8 cellular contexts compared by ENCODE assay signal in the genomic region with DNA sequence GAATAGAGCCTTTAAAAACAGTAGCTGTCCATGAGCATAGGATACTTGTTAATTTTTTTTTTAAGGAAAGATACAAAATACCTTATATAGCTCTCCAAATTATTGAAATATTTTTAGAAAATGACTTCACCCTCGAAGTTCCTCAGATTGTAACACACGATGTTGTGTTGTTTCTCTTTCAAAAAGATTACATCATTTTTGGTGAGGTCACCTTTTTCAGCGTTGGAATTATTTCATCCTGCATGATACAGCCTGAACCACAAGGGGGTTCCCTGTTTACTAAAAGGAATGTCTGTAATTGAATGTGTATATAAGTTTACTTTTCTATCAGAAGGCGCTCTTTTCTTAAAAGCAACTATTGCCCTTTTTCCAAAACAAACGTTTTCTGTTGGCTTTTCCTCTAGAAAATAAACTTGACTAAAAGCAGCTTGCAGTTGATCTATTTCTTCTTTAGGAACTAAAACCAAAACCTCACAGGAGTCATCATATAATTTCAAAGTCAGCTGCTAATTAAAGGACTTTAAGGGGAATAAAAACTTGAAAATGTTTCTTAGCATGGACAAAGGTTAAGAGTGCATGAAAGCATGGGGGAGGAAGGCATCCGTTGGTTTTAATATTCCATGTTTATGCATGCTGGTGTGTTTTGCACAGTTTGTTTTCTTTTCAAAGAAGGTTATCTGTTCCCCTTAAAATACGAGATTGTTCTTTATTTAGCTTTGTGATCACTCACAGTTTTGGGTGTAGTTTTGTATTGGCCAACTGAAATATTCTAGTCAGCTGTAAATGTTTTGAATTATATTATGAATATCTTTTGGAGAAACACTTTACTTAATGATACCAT. TPM values are rescaled to one million over a fixed set of nuclear protein-coding genes. Genes with fewer than 3 reads are reported as not detected.
DNase-seq lines count a peak whose midpoint lies in the region; ATAC-seq and TF ChIP-seq lines count a peak whose summit lies in the region.

No MANE protein-coding gene starts in this region.

- H3K36me3 Mint-ChIP-seq in brain = peaks cover 21% of the 10 kb centered on the region

- peak; percentile 49; the same call in 2 of the 3 replicates for TF ChIP-seq CTCF in GM12872 (IDR thresholded peaks at IDR 0.05; ENCODE audit: insufficient read depth, low read depth, low read length)
- no peak for TF ChIP-seq CTCF in brain (conservative IDR thresholded peaks at IDR 0.05)

- H3K9me3 Mint-ChIP-seq in brain = no peaks in the 10 kb centered on the region
- H3K9me3 Mint-ChIP-seq in stimulated activated naive CD8-positive, alpha-beta T cell treated with anti-CD3 and anti-CD28 coated beads, Interleukin-15, amount 100 ng/mL, for 72 hours = no peaks in the 10 kb centered on the region

- DNase-seq in AG08396 (ENCODE audit: low spot score) (peak; percentile 68), NCI-H2227 (lab: John Stamatoyannopoulos, UW; ENCODE audit: unreplicated experiment) (peak; percentile 37), iris pigment epithelial cell (ENCODE audit: low read depth) (peak; percentile 94), ureter (ENCODE audit: low spot score) (no peak)
- DNase-seq in stimulated activated naive CD8-positive, alpha-beta T cell treated with anti-CD3 and anti-CD28 coated beads, Interleukin-15, amount 100 ng/mL, for 72 hours = no peak

- no peaks in the 10 kb centered on the region for H3K27me3 Mint-ChIP-seq in brain
- H3K27me3 Mint-ChIP-seq in stimulated activated naive CD8-positive, alpha-beta T cell treated with anti-CD3 and anti-CD28 coated beads, Interleukin-15, amount 100 ng/mL, for 72 hours = no peaks in the 10 kb centered on the region

- peak overlapping the region in 4 of 5 experiments; percentile 27 to 73 (median 30) for H3K27ac Mint-ChIP-seq in brain
- H3K27ac Mint-ChIP-seq in stimulated activated naive CD8-positive, alpha-beta T cell treated with anti-CD3 and anti-CD28 coated beads, Interleukin-15, amount 100 ng/mL, for 72 hours = peak overlapping the region; percentile 85 to 88

- peaks cover 46% of the 10 kb centered on the region for H3K4me1 Mint-ChIP-seq in brain
- peaks cover 51% of the 10 kb centered on the region for H3K4me1 Mint-ChIP-seq in stimulated activated naive CD8-positive, alpha-beta T cell treated with anti-CD3 and anti-CD28 coated beads, Interleukin-15, amount 100 ng/mL, for 72 hours

- peak overlapping the region in 3 of 5 experiments; percentile 5 to 43 (median 11) for H3K4me3 Mint-ChIP-seq in brain
- H3K4me3 Mint-ChIP-seq in stimulated activated naive CD8-positive, alpha-beta T cell treated with anti-CD3 and anti-CD28 coated beads, Interleukin-15, amount 100 ng/mL, for 72 hours = peak overlapping the region in 1 of 2 donors; percentile 31

- peak; percentile 63 for ATAC-seq in HG02852 (IDR thresholded peaks at IDR 0.05; ENCODE audit: unreplicated experiment)
- ATAC-seq in stimulated activated naive CD8-positive, alpha-beta T cell treated with anti-CD3 and anti-CD28 coated beads, Interleukin-15, amount 100 ng/mL, for 72 hours = peak; percentile 34

RNA-seq across cellular contexts. Expression of a gene that starts 29.4 kb away (rescaled TPM):
- 4.5 TPM for polyA plus RNA-seq in brain (ENCODE audit: insufficient read depth, low read depth, low replicate concordance)
- total RNA-seq in ureter = 7.6 TPM

Comparison
In these comparisons a context has a peak if more than half of its experiments do, and no peak if none do; other contexts are left out.
1. DNase-seq: peak in AG08396 (single experiment), NCI-H2227 (single experiment) and iris pigment epithelial cell (single experiment); none in stimulated activated naive CD8-positive, alpha-beta T cell treated with anti-CD3 and anti-CD28 coated beads, Interleukin-15, amount 100 ng/mL, for 72 hours (0 of 2) and ureter (single experiment).